ENCODE assay signal across 12 cellular contexts in the genomic region with DNA sequence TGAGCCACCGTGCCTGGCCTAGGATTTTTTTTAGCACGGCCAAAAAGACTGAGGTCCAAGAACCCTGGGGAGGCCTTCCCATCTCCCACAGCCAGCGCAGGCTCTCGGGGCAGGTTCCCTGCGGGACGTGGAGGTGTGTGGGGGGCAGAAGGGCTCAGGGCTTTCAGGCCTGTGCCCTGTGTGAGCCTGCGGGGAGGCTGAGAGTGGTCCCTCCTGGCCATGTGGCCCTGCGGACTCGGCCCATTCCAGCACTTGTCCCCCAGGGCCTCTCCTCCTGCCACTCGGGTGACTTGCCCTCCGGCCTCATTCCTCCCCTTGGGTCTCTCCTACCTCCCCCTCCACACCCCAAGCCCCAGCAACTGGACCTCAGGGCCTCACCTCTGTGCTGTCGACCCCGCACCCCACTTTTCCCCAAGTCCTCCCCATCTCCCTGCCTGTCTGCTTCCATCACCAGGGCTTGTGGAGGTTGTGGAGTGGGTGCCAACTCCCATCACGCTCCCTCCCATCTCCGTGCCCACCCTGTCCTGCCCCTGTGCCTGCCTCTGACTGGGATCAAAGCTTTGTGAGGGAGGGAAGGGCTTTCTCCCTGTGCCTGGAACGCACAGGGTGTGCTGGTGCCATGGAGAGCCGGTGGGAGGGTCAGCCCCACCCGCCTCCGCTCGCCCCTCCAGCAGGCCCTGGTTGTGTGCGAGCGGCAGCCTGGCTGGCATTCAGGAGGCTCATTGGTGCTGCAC.
"Had no signal": no experiment of that assay in that cellular context is flagged by ENCODE, and none has a peak within 500 bp of the region (broad histone marks: within the 10 kb centered on the region; RNA-seq: fewer than 3 reads in every experiment).

No MANE protein-coding gene starts in this region.

- H3K9ac ChIP-seq: parathyroid adenoma had no signal

- H3K27me3 ChIP-seq: cardiac muscle cell, colonic mucosa, esophagus muscularis mucosa, sigmoid colon had no signal

- DNase-seq: colonic mucosa, hypothalamus, kidney glomerular epithelial cell, sigmoid colon had no signal

- H3K27ac Mint-ChIP-seq: activated T-helper 1 cell treated with anti-CD3 and anti-CD28 coated beads, Interleukin-12 subunit alpha, Interleukin-12 subunit beta, Interleukin-2, Interleukin-4 antibody, amounts not matched to agents 30 ng/mL and 10 ng/mL and 1 ng/mL, durations not matched to agents 14 hours and 24 hours and 36 hours had no signal

- H3K9me3 Mint-ChIP-seq: activated T-helper 1 cell treated with anti-CD3 and anti-CD28 coated beads, Interleukin-12 subunit alpha, Interleukin-12 subunit beta, Interleukin-2, Interleukin-4 antibody, amounts not matched to agents 30 ng/mL and 10 ng/mL and 1 ng/mL, durations not matched to agents 14 hours and 24 hours and 36 hours; neural crest cell had no signal

- H3K4me1 ChIP-seq: colonic mucosa, esophagus muscularis mucosa, parathyroid adenoma, sigmoid colon had no signal

- H3K4me3 ChIP-seq: cardiac muscle cell, colonic mucosa, esophagus muscularis mucosa, sigmoid colon had no signal

- FAIRE-seq: urothelium cell line had no signal

- ATAC-seq: SK-N-SH treated with all-trans-retinoic acid at 6 μM for 48 hours had no signal

- H3K27me3 Mint-ChIP-seq: activated CD4-positive, alpha-beta T cell treated with anti-CD3 and anti-CD28 coated beads for 36 hours had no signal

- H3K4me3 Mint-ChIP-seq: activated CD4-positive, alpha-beta T cell treated with anti-CD3 and anti-CD28 coated beads for 36 hours; activated T-helper 1 cell treated with anti-CD3 and anti-CD28 coated beads, Interleukin-12 subunit alpha, Interleukin-12 subunit beta, Interleukin-2, Interleukin-4 antibody, amounts not matched to agents 30 ng/mL and 10 ng/mL and 1 ng/mL, durations not matched to agents 14 hours and 24 hours and 36 hours; neural crest cell had no signal

- H3K36me3 ChIP-seq: colonic mucosa had no signal

- H3K9me3 ChIP-seq: colonic mucosa, esophagus muscularis mucosa, sigmoid colon had no signal

- H3K27ac ChIP-seq: cardiac muscle cell, colonic mucosa, esophagus muscularis mucosa, parathyroid adenoma, sigmoid colon had no signal
